In genomic region chr9:15021146-15021545, GRCh38 we compare ENCODE assay signal across 34 cellular contexts.
"Had no signal": no experiment of that assay in that cellular context is flagged by ENCODE, and none has a peak within 500 bp of the region (broad histone marks: within the 10 kb centered on the region; RNA-seq: fewer than 3 reads in every experiment).

No MANE protein-coding gene starts in this region.

- H3K4me3 ChIP-seq: MG63 had no signal

- DNase-seq: Karpas-422, Kasumi-1, MG63, MV-4-11, NCI-H1092, NCI-H1092 treated with DMSO at 0.1 percent for 48 hours, NCI-H1105, NCI-H1105 treated with DMSO at 0.1 percent for 48 hours, NCI-H1417, NCI-H1417 treated with DMSO at 0.1 percent for 48 hours, NCI-H1436, NCI-H1436 treated with DMSO at 0.1 percent for 48 hours, NCI-H146, NCI-H1694, NCI-H1694 treated with DMSO at 0.1 percent for 48 hours, NCI-H187, NCI-H187 treated with DMSO at 0.1 percent for 48 hours, NCI-H1930, NCI-H2029, NCI-H2029 treated with DMSO at 0.1 percent for 48 hours, NCI-H2081, NCI-H2081 treated with DMSO at 0.1 percent for 48 hours, NCI-H2107, NCI-H2171, NCI-H2171 treated with DMSO at 0.1 percent for 48 hours, NCI-H2227 treated with DMSO at 0.1 percent for 48 hours, NCI-H226, NCI-H345, NCI-H446, NCI-H446 treated with DMSO at 0.1 percent for 48 hours, NCI-H510A, NCI-H510A treated with DMSO at 0.1 percent for 48 hours, NCI-H524 had no signal

- H3K9ac ChIP-seq: KMS-11 had no signal

- H3K36me3 ChIP-seq: MG63 had no signal

- H3K4me2 ChIP-seq: KMS-11 had no signal

- H3K27ac ChIP-seq: KMS-11 had no signal
